14 cellular contexts compared by ENCODE assay signal in the genomic region with DNA sequence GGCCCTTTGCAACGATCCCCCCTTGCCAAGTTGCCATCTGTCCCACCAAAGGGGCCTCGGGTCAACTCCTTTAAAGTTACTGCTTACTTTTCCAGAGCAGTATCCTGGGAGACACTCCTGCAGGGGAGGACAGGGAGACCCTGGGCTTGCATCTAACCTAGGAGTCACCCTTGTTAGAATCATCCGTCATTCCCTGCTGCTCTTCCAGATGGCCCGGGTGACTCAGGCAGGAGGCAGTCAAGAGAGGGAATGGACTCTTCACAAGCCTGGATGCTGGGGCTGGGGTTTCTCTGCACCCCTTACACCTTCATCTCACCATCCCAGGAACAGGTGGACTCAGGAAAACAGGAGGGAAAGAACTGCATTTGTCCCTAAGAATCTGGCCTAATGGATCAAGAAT.
A peak's percentile ranks its signal among the peaks of the same experiment; 100 is the strongest.
DNase-seq lines count a peak whose midpoint lies in the region; ATAC-seq, FAIRE-seq and TF ChIP-seq lines count a peak whose summit lies in the region.
"Had no signal": no experiment of that assay in that cellular context is flagged by ENCODE, and none has a peak within 500 bp of the region (broad histone marks: within the 10 kb centered on the region; RNA-seq: fewer than 3 reads in every experiment).

No MANE protein-coding gene starts in this region.

- no peaks in the 10 kb centered on the region for H3K4me1 ChIP-seq in Karpas-422 (ENCODE audit: low read length)
- no peaks in the 10 kb centered on the region for H3K4me1 ChIP-seq in astrocyte (ENCODE audit: insufficient read depth, low read length)
- H3K4me1 ChIP-seq in mucosa of descending colon (ENCODE audit: low read depth) = no peaks in the 10 kb centered on the region

- H3K36me3 Mint-ChIP-seq in astrocyte (ENCODE audit: low read depth, unreplicated experiment) (no peaks in the 10 kb centered on the region), nephron progenitor cell (ENCODE audit: low read depth) (no peaks in the 10 kb centered on the region)
- no peaks in the 10 kb centered on the region for H3K36me3 Mint-ChIP-seq in natural killer cell treated with Interleukin-12 subunit alpha and Interleukin-12 subunit beta and Interleukin-15 and Interleukin-18, amount 100 ng/mL, for 72 hours

- H3K4me2 ChIP-seq in Karpas-422 (ENCODE audit: low read depth, low read length, poor library complexity, severe bottlenecking) (no peak overlapping the region), astrocyte (ENCODE audit: low read length) (no peak overlapping the region)

- H3K4me1 Mint-ChIP-seq in astrocyte (ENCODE audit: low read depth, unreplicated experiment) = peaks cover 7% of the 10 kb centered on the region
- H3K4me1 Mint-ChIP-seq in nephron progenitor cell = peaks cover 12% of the 10 kb centered on the region
- H3K4me1 Mint-ChIP-seq in natural killer cell treated with Interleukin-12 subunit alpha and Interleukin-12 subunit beta and Interleukin-15 and Interleukin-18, amount 100 ng/mL, for 72 hours (ENCODE audit: low read depth in 2 of 2) = no peaks in the 10 kb centered on the region

- H3K27ac Mint-ChIP-seq in astrocyte (ENCODE audit: unreplicated experiment) (no peak overlapping the region), nephron progenitor cell (peak overlapping the region; percentile 82)
- H3K27ac Mint-ChIP-seq in natural killer cell treated with Interleukin-12 subunit alpha and Interleukin-12 subunit beta and Interleukin-15 and Interleukin-18, amount 100 ng/mL, for 72 hours = peak overlapping the region in 1 of 2 donors; percentile 9

- no peaks in the 10 kb centered on the region for H3K36me3 ChIP-seq in Karpas-422 (ENCODE audit: insufficient read depth, low read length)
- no peaks in the 10 kb centered on the region for H3K36me3 ChIP-seq in astrocyte (ENCODE audit: insufficient read depth, low read length)
- H3K36me3 ChIP-seq in mucosa of descending colon (ENCODE audit: low read depth) = no peaks in the 10 kb centered on the region

- H3K4me3 Mint-ChIP-seq in astrocyte (ENCODE audit: unreplicated experiment) (no peak overlapping the region), nephron progenitor cell (no peak overlapping the region)
- H3K4me3 Mint-ChIP-seq in natural killer cell treated with Interleukin-12 subunit alpha and Interleukin-12 subunit beta and Interleukin-15 and Interleukin-18, amount 100 ng/mL, for 72 hours = no peak overlapping the region

- H3K27me3 ChIP-seq in Karpas-422 (ENCODE audit: low read length) = no peaks in the 10 kb centered on the region
- no peaks in the 10 kb centered on the region for H3K27me3 ChIP-seq in astrocyte (ENCODE audit: insufficient read depth, low read length)

- H4K20me1 ChIP-seq in Karpas-422 (ENCODE audit: insufficient read depth, low read depth, low read length) (no peaks in the 10 kb centered on the region), astrocyte (ENCODE audit: insufficient read depth, low read length) (no peaks in the 10 kb centered on the region)

- H3K9me3 ChIP-seq in Karpas-422 (ENCODE audit: low read length) (no peaks in the 10 kb centered on the region), astrocyte (ENCODE audit: insufficient read depth, low read depth, low read length) (no peaks in the 10 kb centered on the region), mucosa of descending colon (no peaks in the 10 kb centered on the region)

- TF ChIP-seq CTCF in astrocyte (IDR thresholded peaks at IDR 0.05; ENCODE audit: insufficient read depth, low read depth, low read length) = no peak
- no peak for TF ChIP-seq CTCF in nephron progenitor cell (IDR thresholded peaks at IDR 0.05)
- no peak for TF ChIP-seq CTCF in mucosa of descending colon (IDR thresholded peaks at IDR 0.05)

- no peak overlapping the region for H3K27ac ChIP-seq in Karpas-422 (ENCODE audit: low read length)
- H3K27ac ChIP-seq in astrocyte (ENCODE audit: low read depth, low read length) = no peak overlapping the region

- FAIRE-seq in astrocyte (lab: Jason Lieb, UNC) = no peak
- FAIRE-seq: HTR-8/SVneo, K562, RCC 7860 had no signal

- intact Hi-C loops in mucosa of descending colon (cut with DNase I, micrococcal nuclease) = no loop called here

- DNase-seq in G401 (ENCODE audit: low spot score) (peak; percentile 70), Karpas-422 (peak; percentile 33), astrocyte (ENCODE audit: low read depth) (peak; percentile 46), nephron progenitor cell (no peak), UCSD-AML1 (lab: John Stamatoyannopoulos, UW; ENCODE audit: unreplicated experiment) (no peak), mucosa of descending colon (no peak)
- DNase-seq in natural killer cell treated with Interleukin-12 subunit alpha and Interleukin-12 subunit beta and Interleukin-15 and Interleukin-18, amount 100 ng/mL, for 72 hours (ENCODE audit: low spot score) = no peak
- DNase-seq: GF-D8, GOT3, NCI-H1092, SHP77 treated with DMSO at 0.1 percent for 48 hours had no signal

- H2AFZ ChIP-seq in Karpas-422 (ENCODE audit: low read length) (no peak overlapping the region), astrocyte (ENCODE audit: low read depth, low read length) (no peak overlapping the region)

- no peak overlapping the region for H3K4me3 ChIP-seq in Karpas-422 (ENCODE audit: low read length)
- no peak overlapping the region for H3K4me3 ChIP-seq in astrocyte (ENCODE audit: insufficient read depth, low read depth, low read length)
- H3K4me3 ChIP-seq in mucosa of descending colon = no peak overlapping the region
- H3K4me3 ChIP-seq: K562 had no signal

- no peaks in the 10 kb centered on the region for H3K9me2 ChIP-seq in Karpas-422 (replicated peaks; ENCODE audit: insufficient read depth, low read length)

- H3K9ac ChIP-seq in Karpas-422 (ENCODE audit: low read length) (no peak overlapping the region), astrocyte (ENCODE audit: low read length) (no peak overlapping the region)

- in situ Hi-C loops in G401 (cut with HindIII; ENCODE audit: low sequenced_read_pairs) = no loop called here

- no peak for ATAC-seq in natural killer cell treated with Interleukin-12 subunit alpha and Interleukin-12 subunit beta and Interleukin-15 and Interleukin-18, amount 100 ng/mL, for 72 hours
- no peak for ATAC-seq in mucosa of descending colon
- ATAC-seq: K562 had no signal

- no peaks in the 10 kb centered on the region for H3K79me2 ChIP-seq in Karpas-422 (ENCODE audit: low read length)
- no peaks in the 10 kb centered on the region for H3K79me2 ChIP-seq in astrocyte (ENCODE audit: insufficient read depth, low read length)

- H3K9me3 Mint-ChIP-seq in astrocyte (ENCODE audit: unreplicated experiment) (peaks cover 2% of the 10 kb centered on the region), nephron progenitor cell (peaks cover 14% of the 10 kb centered on the region)
- no peaks in the 10 kb centered on the region for H3K9me3 Mint-ChIP-seq in natural killer cell treated with Interleukin-12 subunit alpha and Interleukin-12 subunit beta and Interleukin-15 and Interleukin-18, amount 100 ng/mL, for 72 hours

- peaks cover 31% of the 10 kb centered on the region for H3K27me3 Mint-ChIP-seq in astrocyte (ENCODE audit: low read depth, unreplicated experiment)
- peaks cover 8% of the 10 kb centered on the region for H3K27me3 Mint-ChIP-seq in nephron progenitor cell (ENCODE audit: low read depth, poor library complexity)
- peaks cover 16 to 18% of the 10 kb centered on the region in 2 donors for H3K27me3 Mint-ChIP-seq in natural killer cell treated with Interleukin-12 subunit alpha and Interleukin-12 subunit beta and Interleukin-15 and Interleukin-18, amount 100 ng/mL, for 72 hours

Comparison
In these comparisons a context has a peak if more than half of its experiments do, and no peak if none do; other contexts are left out.
1. DNase-seq: peak in G401 (single experiment), Karpas-422 (single experiment) and astrocyte (single experiment); none in nephron progenitor cell (single experiment), natural killer cell treated with Interleukin-12 subunit alpha and Interleukin-12 subunit beta and Interleukin-15 and Interleukin-18, amount 100 ng/mL, for 72 hours (single experiment), UCSD-AML1 (single experiment) and mucosa of descending colon (0 of 3).